In the genomic region with DNA sequence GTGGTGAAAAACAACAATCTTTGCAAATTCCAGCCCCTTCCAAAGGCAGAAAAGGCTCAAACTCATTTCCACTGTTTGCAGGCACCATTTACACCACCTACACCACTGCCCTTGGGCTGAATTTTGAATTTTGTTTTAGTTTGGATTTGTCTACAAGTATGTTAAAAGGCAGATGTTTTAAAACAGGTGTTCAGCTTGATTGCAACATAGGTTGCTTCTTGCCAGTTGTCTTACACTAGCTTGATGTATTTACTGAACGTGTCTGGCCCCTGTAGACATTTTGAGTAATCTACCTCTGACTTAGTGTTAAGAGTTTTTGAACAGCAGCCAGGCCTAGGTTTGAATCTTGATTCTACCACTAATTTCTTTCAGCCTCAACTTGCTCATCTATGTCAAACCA, we compare ENCODE assay signal across 19 cellular contexts.
"Had no signal": no experiment of that assay in that cellular context is flagged by ENCODE, and none has a peak within 500 bp of the region (broad histone marks: within the 10 kb centered on the region; RNA-seq: fewer than 3 reads in every experiment).

No MANE protein-coding gene starts in this region.

- H3K4me3 Mint-ChIP-seq: activated CD4-positive, alpha-beta memory T cell treated with anti-CD3 and anti-CD28 coated beads, Interleukin-2, amount 10 ng/mL, durations not matched to agents 7 days and 5 days; activated CD4-positive, alpha-beta T cell treated with anti-CD3 and anti-CD28 coated beads for 36 hours; activated CD8-positive, alpha-beta memory T cell treated with anti-CD3 and anti-CD28 coated beads, Interleukin-2, amount 10 ng/mL, durations not matched to agents 7 days and 5 days; activated naive CD8-positive, alpha-beta T cell treated with anti-CD3 and anti-CD28 coated beads, Interleukin-2, amount 10 ng/mL, durations not matched to agents 7 days and 5 days; activated T-helper 17 cell treated with anti-CD3 and anti-CD28 coated beads, Interleukin-2, amount 50 U/mL, for 72 hours; brain; immature natural killer cell; natural killer cell treated with Interleukin-12 subunit alpha and Interleukin-12 subunit beta and Interleukin-15 and Interleukin-18, amount 100 ng/mL, for 72 hours; stimulated activated naive CD8-positive, alpha-beta T cell treated with anti-CD3 and anti-CD28 coated beads, Interleukin-15, Interleukin-2, amounts not matched to agents 100 ng/mL and 50 ng/mL, for 24 hours had no signal

- H3K27ac Mint-ChIP-seq: activated CD4-positive, alpha-beta memory T cell treated with anti-CD3 and anti-CD28 coated beads, Interleukin-2, amount 10 ng/mL, durations not matched to agents 7 days and 5 days; activated CD4-positive, alpha-beta T cell treated with anti-CD3 and anti-CD28 coated beads for 36 hours; activated CD8-positive, alpha-beta memory T cell treated with anti-CD3 and anti-CD28 coated beads, Interleukin-2, amount 10 ng/mL, durations not matched to agents 7 days and 5 days; activated naive CD8-positive, alpha-beta T cell treated with anti-CD3 and anti-CD28 coated beads, Interleukin-2, amount 10 ng/mL, durations not matched to agents 7 days and 5 days; activated T-helper 17 cell treated with anti-CD3 and anti-CD28 coated beads, Interleukin-2, amount 50 U/mL, for 72 hours; brain; immature natural killer cell; natural killer cell treated with Interleukin-12 subunit alpha and Interleukin-12 subunit beta and Interleukin-15 and Interleukin-18, amount 100 ng/mL, for 72 hours; stimulated activated naive CD8-positive, alpha-beta T cell treated with anti-CD3 and anti-CD28 coated beads, Interleukin-15, Interleukin-2, amounts not matched to agents 100 ng/mL and 50 ng/mL, for 24 hours had no signal

- H3K4me1 ChIP-seq: tibial nerve, uterus had no signal

- H3K36me3 Mint-ChIP-seq: activated CD8-positive, alpha-beta memory T cell treated with anti-CD3 and anti-CD28 coated beads, Interleukin-2, amount 10 ng/mL, durations not matched to agents 7 days and 5 days; activated naive CD8-positive, alpha-beta T cell treated with anti-CD3 and anti-CD28 coated beads, Interleukin-2, amount 10 ng/mL, durations not matched to agents 7 days and 5 days; brain; immature natural killer cell; natural killer cell treated with Interleukin-12 subunit alpha and Interleukin-12 subunit beta and Interleukin-15 and Interleukin-18, amount 100 ng/mL, for 72 hours had no signal

- H3K9me3 ChIP-seq: neutrophil, tibial nerve, uterus had no signal

- H3K27ac ChIP-seq: neutrophil, skin epidermis, tibial nerve, uterus had no signal

- H3K4me3 ChIP-seq: skin epidermis, tibial nerve, uterus had no signal

- H3K4me1 Mint-ChIP-seq: activated CD4-positive, alpha-beta memory T cell treated with anti-CD3 and anti-CD28 coated beads, Interleukin-2, amount 10 ng/mL, durations not matched to agents 7 days and 5 days; activated CD4-positive, alpha-beta T cell treated with anti-CD3 and anti-CD28 coated beads for 36 hours; activated CD8-positive, alpha-beta memory T cell treated with anti-CD3 and anti-CD28 coated beads, Interleukin-2, amount 10 ng/mL, durations not matched to agents 7 days and 5 days; activated naive CD8-positive, alpha-beta T cell treated with anti-CD3 and anti-CD28 coated beads, Interleukin-2, amount 10 ng/mL, durations not matched to agents 7 days and 5 days; activated T-helper 17 cell treated with anti-CD3 and anti-CD28 coated beads, Interleukin-2, amount 50 U/mL, for 72 hours; brain; immature natural killer cell had no signal

- DNase-seq: activated CD4-positive, alpha-beta memory T cell treated with anti-CD3 and anti-CD28 coated beads, Interleukin-2, amount 10 ng/mL, durations not matched to agents 7 days and 5 days; activated CD4-positive, alpha-beta T cell treated with anti-CD3 and anti-CD28 coated beads for 36 hours; activated CD8-positive, alpha-beta memory T cell treated with anti-CD3 and anti-CD28 coated beads, Interleukin-2, amount 10 ng/mL, durations not matched to agents 7 days and 5 days; activated naive CD4-positive, alpha-beta T cell treated with Interleukin-2 at 50 U/mL for 16 hours; activated naive CD8-positive, alpha-beta T cell treated with anti-CD3 and anti-CD28 coated beads, Interleukin-2, amount 10 ng/mL, durations not matched to agents 7 days and 5 days; central memory CD4-positive, alpha-beta T cell; erythroblast; immature natural killer cell; retina had no signal

- H3K9me3 Mint-ChIP-seq: activated CD4-positive, alpha-beta memory T cell treated with anti-CD3 and anti-CD28 coated beads, Interleukin-2, amount 10 ng/mL, durations not matched to agents 7 days and 5 days; activated naive CD8-positive, alpha-beta T cell treated with anti-CD3 and anti-CD28 coated beads, Interleukin-2, amount 10 ng/mL, durations not matched to agents 7 days and 5 days; activated T-helper 17 cell treated with anti-CD3 and anti-CD28 coated beads, Interleukin-2, amount 50 U/mL, for 72 hours; immature natural killer cell; natural killer cell treated with Interleukin-12 subunit alpha and Interleukin-12 subunit beta and Interleukin-15 and Interleukin-18, amount 100 ng/mL, for 72 hours; stimulated activated naive CD8-positive, alpha-beta T cell treated with anti-CD3 and anti-CD28 coated beads, Interleukin-15, Interleukin-2, amounts not matched to agents 100 ng/mL and 50 ng/mL, for 24 hours had no signal

- FAIRE-seq: colon, TTC549 had no signal

- H3K36me3 ChIP-seq: neutrophil, tibial nerve, uterus had no signal

- ATAC-seq: activated CD4-positive, alpha-beta T cell treated with anti-CD3 and anti-CD28 coated beads for 36 hours; activated CD8-positive, alpha-beta memory T cell treated with anti-CD3 and anti-CD28 coated beads, Interleukin-2, amount 10 ng/mL, durations not matched to agents 7 days and 5 days; activated T-helper 17 cell treated with anti-CD3 and anti-CD28 coated beads, Interleukin-2, amount 50 U/mL, for 72 hours; natural killer cell treated with Interleukin-12 subunit alpha and Interleukin-12 subunit beta and Interleukin-15 and Interleukin-18, amount 100 ng/mL, for 72 hours had no signal

- H3K27me3 ChIP-seq: neutrophil, tibial nerve, uterus had no signal

- H3K27me3 Mint-ChIP-seq: activated CD4-positive, alpha-beta memory T cell treated with anti-CD3 and anti-CD28 coated beads, Interleukin-2, amount 10 ng/mL, durations not matched to agents 7 days and 5 days; activated CD4-positive, alpha-beta T cell treated with anti-CD3 and anti-CD28 coated beads for 36 hours; activated T-helper 17 cell treated with anti-CD3 and anti-CD28 coated beads, Interleukin-2, amount 50 U/mL, for 72 hours; stimulated activated naive CD8-positive, alpha-beta T cell treated with anti-CD3 and anti-CD28 coated beads, Interleukin-15, Interleukin-2, amounts not matched to agents 100 ng/mL and 50 ng/mL, for 24 hours had no signal
